1 cellular context compared by ENCODE assay signal in genomic region chr3:50154840-50155490, GRCh38.
TF ChIP-seq lines count a peak whose summit lies in the region.

TSS of gene SEMA3F (plus strand) at chr3:50155324. CDS start at chr3:50159623, 4,299 bp downstream.

TF ChIP-seq in HepG2, 621 proteins besides CTCF, POLR2A, EP300 and RAD21 (continued from another document and continues in another):
- TF ChIP-seq ZNF142 (CRISPR knock-in tag; IDR thresholded peaks at IDR 0.05) = no peak
- TF ChIP-seq ZUFSP (CRISPR knock-in tag; IDR thresholded peaks at IDR 0.05; ENCODE audit: borderline replicate concordance) = no peak
- no peak for TF ChIP-seq ZBTB1 (CRISPR knock-in tag; IDR thresholded peaks at IDR 0.05; ENCODE audit: borderline replicate concordance)
- TF ChIP-seq MAZ (IDR thresholded peaks at IDR 0.05; ENCODE audit: borderline replicate concordance, low read depth, low read length) = no peak
- peak; percentile 46; the same call in 1 of the 2 replicates for TF ChIP-seq MAZ (CRISPR knock-in tag; IDR thresholded peaks at IDR 0.05; ENCODE audit: low read depth)
- no peak for TF ChIP-seq NR2C2 (CRISPR knock-in tag; IDR thresholded peaks at IDR 0.05; ENCODE audit: borderline replicate concordance)
- 0 out of 2 replicates have a peak, but pooled peaks have one; percentile 11 for TF ChIP-seq SP5 (CRISPR knock-in tag; IDR thresholded peaks at IDR 0.05; ENCODE audit: borderline replicate concordance, low read depth)
- TF ChIP-seq NFE2 (CRISPR knock-in tag; IDR thresholded peaks at IDR 0.05) = no peak
- no peak; the same call in 1 of the 2 replicates for TF ChIP-seq HOXA3 (CRISPR knock-in tag; IDR thresholded peaks at IDR 0.05)
- TF ChIP-seq, protein P1, sequence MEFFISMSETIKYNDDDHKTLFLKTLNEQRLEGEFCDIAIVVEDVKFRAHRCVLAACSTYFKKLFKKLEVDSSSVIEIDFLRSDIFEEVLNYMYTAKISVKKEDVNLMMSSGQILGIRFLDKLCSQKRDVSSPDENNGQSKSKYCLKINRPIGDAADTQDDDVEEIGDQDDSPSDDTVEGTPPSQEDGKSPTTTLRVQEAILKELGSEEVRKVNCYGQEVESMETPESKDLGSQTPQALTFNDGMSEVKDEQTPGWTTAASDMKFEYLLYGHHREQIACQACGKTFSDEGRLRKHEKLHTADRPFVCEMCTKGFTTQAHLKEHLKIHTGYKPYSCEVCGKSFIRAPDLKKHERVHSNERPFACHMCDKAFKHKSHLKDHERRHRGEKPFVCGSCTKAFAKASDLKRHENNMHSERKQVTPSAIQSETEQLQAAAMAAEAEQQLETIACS (CRISPR knock-in tag; IDR thresholded peaks at IDR 0.05) = peak; percentile 75
- TF ChIP-seq PITX1 (CRISPR knock-in tag; IDR thresholded peaks at IDR 0.05) = no peak
- TF ChIP-seq ZBTB20 (CRISPR knock-in tag; IDR thresholded peaks at IDR 0.05; ENCODE audit: borderline replicate concordance, low read depth) = no peak
- TF ChIP-seq ZNF777 (CRISPR knock-in tag; IDR thresholded peaks at IDR 0.05) = 0 out of 2 replicates have a peak, but pooled peaks have one; percentile 48
- no peak for TF ChIP-seq ZHX2 (IDR thresholded peaks at IDR 0.05; ENCODE audit: low read depth)
- peak; percentile 46; the same call in 1 of the 2 replicates for TF ChIP-seq ZHX2 (CRISPR knock-in tag; IDR thresholded peaks at IDR 0.05; ENCODE audit: borderline replicate concordance)
- TF ChIP-seq RFX1 (IDR thresholded peaks at IDR 0.05) = no peak
- TF ChIP-seq, protein P2, sequence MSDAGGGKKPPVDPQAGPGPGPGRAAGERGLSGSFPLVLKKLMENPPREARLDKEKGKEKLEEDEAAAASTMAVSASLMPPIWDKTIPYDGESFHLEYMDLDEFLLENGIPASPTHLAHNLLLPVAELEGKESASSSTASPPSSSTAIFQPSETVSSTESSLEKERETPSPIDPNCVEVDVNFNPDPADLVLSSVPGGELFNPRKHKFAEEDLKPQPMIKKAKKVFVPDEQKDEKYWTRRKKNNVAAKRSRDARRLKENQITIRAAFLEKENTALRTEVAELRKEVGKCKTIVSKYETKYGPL (CRISPR knock-in tag; IDR thresholded peaks at IDR 0.05) = no peak
- TF ChIP-seq ZNF530 (CRISPR knock-in tag; IDR thresholded peaks at IDR 0.05; ENCODE audit: low read depth) = no peak
- 0 out of 2 replicates have a peak, but pooled peaks have one; percentile 42 for TF ChIP-seq SALL2 (CRISPR knock-in tag; IDR thresholded peaks at IDR 0.05)
- no peak for TF ChIP-seq ZNF367 (CRISPR knock-in tag; IDR thresholded peaks at IDR 0.05; ENCODE audit: borderline replicate concordance)
- no peak for TF ChIP-seq ZNF414 (CRISPR knock-in tag; IDR thresholded peaks at IDR 0.05)
- peak; percentile 18 for TF ChIP-seq YY1 (IDR thresholded peaks at IDR 0.05; ENCODE audit: insufficient read depth, insufficient replicate concordance, low read depth, low read length)
- no peak for TF ChIP-seq SMYD3 (CRISPR knock-in tag; IDR thresholded peaks at IDR 0.05)
- TF ChIP-seq, protein P3, sequence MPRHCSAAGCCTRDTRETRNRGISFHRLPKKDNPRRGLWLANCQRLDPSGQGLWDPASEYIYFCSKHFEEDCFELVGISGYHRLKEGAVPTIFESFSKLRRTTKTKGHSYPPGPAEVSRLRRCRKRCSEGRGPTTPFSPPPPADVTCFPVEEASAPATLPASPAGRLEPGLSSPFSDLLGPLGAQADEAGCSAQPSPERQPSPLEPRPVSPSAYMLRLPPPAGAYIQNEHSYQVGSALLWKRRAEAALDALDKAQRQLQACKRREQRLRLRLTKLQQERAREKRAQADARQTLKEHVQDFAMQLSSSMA (CRISPR knock-in tag; IDR thresholded peaks at IDR 0.05) = no peak
- TF ChIP-seq ZNF687 (CRISPR knock-in tag; IDR thresholded peaks at IDR 0.05) = no peak; the same call in none of the 2 replicates
- no peak for TF ChIP-seq MTA3 (CRISPR knock-in tag; IDR thresholded peaks at IDR 0.05)
- TF ChIP-seq, protein P4, sequence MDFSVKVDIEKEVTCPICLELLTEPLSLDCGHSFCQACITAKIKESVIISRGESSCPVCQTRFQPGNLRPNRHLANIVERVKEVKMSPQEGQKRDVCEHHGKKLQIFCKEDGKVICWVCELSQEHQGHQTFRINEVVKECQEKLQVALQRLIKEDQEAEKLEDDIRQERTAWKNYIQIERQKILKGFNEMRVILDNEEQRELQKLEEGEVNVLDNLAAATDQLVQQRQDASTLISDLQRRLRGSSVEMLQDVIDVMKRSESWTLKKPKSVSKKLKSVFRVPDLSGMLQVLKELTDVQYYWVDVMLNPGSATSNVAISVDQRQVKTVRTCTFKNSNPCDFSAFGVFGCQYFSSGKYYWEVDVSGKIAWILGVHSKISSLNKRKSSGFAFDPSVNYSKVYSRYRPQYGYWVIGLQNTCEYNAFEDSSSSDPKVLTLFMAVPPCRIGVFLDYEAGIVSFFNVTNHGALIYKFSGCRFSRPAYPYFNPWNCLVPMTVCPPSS (IDR thresholded peaks at IDR 0.05) = no peak
- no peak for TF ChIP-seq ATF4 (CRISPR knock-in tag; IDR thresholded peaks at IDR 0.05)
- no peak for TF ChIP-seq RARA (CRISPR knock-in tag; IDR thresholded peaks at IDR 0.05)
- TF ChIP-seq ZNF235 (CRISPR knock-in tag; IDR thresholded peaks at IDR 0.05; ENCODE audit: borderline replicate concordance) = no peak
- no peak for TF ChIP-seq ZMAT3 (CRISPR knock-in tag; conservative IDR thresholded peaks at IDR 0.05)
- no peak for TF ChIP-seq SNAPC2 (CRISPR knock-in tag; IDR thresholded peaks at IDR 0.05)
- no peak for TF ChIP-seq ATF7-NPFF (CRISPR knock-in tag; IDR thresholded peaks at IDR 0.05; ENCODE audit: low read depth)
